Comparison of ENCODE assay signal across 5 cellular contexts in genomic region chr3:169825316-169825715, GRCh38.
"Had no signal": no experiment of that assay in that cellular context is flagged by ENCODE, and none has a peak within 500 bp of the region (broad histone marks: within the 10 kb centered on the region; RNA-seq: fewer than 3 reads in every experiment).

No MANE protein-coding gene starts in this region.

- ATAC-seq: GM23338, HepG2 had no signal

- DNase-seq: H9, HCEC 1CT, KBM-7 had no signal

- H3K4me3 ChIP-seq: GM23338 had no signal
